ENCODE assay signal across 8 cellular contexts in genomic region chr5:150789943-150790611, GRCh38.
DNase-seq lines count a peak whose midpoint lies in the region; ATAC-seq lines count a peak whose summit lies in the region.

No MANE protein-coding gene starts in this region.

- H3K4me3 Mint-ChIP-seq in activated T-cell treated with anti-CD3 and anti-CD28 coated beads, Interleukin-2, amount 50 U/mL, for 24 hours = peak overlapping the region; percentile 74

- no peaks in the 10 kb centered on the region for H3K27me3 Mint-ChIP-seq in activated T-cell treated with anti-CD3 and anti-CD28 coated beads, Interleukin-2, amount 50 U/mL, for 24 hours

- H3K27ac Mint-ChIP-seq in activated T-cell treated with anti-CD3 and anti-CD28 coated beads, Interleukin-2, amount 50 U/mL, for 24 hours = peak overlapping the region; percentile 99

- peaks cover 30% of the 10 kb centered on the region for H3K36me3 Mint-ChIP-seq in activated T-cell treated with anti-CD3 and anti-CD28 coated beads, Interleukin-2, amount 50 U/mL, for 24 hours (ENCODE audit: low read depth)

- H3K4me3 ChIP-seq in skeletal muscle cell (ENCODE audit: low read depth, low read length) = peak overlapping the region; percentile 23

- peak; percentile 88 for DNase-seq in NOMO-1 treated with dmso at 0.1 percent for 144 hours (lab: John Stamatoyannopoulos, UW; ENCODE audit: unreplicated experiment)
- DNase-seq in activated T-cell treated with anti-CD3 and anti-CD28 coated beads, Interleukin-2, amount 50 U/mL, for 24 hours = peak; percentile 73
- peak; percentile 86 for DNase-seq in fibroblast of the conjunctiva (ENCODE audit: low read depth)
- DNase-seq in skeletal muscle cell (ENCODE audit: low read depth) = peak; percentile 99
- DNase-seq in NCI-H1694 treated with DMSO at 0.1 percent for 48 hours (lab: John Stamatoyannopoulos, UW) = no peak
- no peak for DNase-seq in NCI-H2081 treated with DMSO at 0.1 percent for 48 hours (lab: John Stamatoyannopoulos, UW)

- peak; percentile 97 for ATAC-seq in GM18502 (IDR thresholded peaks at IDR 0.05; ENCODE audit: poor library complexity, unreplicated experiment)
- peak; percentile 92 for ATAC-seq in HG02763 (IDR thresholded peaks at IDR 0.05; ENCODE audit: unreplicated experiment)

- H3K4me1 Mint-ChIP-seq in activated T-cell treated with anti-CD3 and anti-CD28 coated beads, Interleukin-2, amount 50 U/mL, for 24 hours (ENCODE audit: low read depth) = peaks cover 61% of the 10 kb centered on the region

- peaks cover 6% of the 10 kb centered on the region for H3K9me3 Mint-ChIP-seq in activated T-cell treated with anti-CD3 and anti-CD28 coated beads, Interleukin-2, amount 50 U/mL, for 24 hours

Comparison
In these comparisons a context has a peak if more than half of its experiments do, and no peak if none do; other contexts are left out.
1. DNase-seq: peak in NOMO-1 treated with dmso at 0.1 percent for 144 hours (single experiment), activated T-cell treated with anti-CD3 and anti-CD28 coated beads, Interleukin-2, amount 50 U/mL, for 24 hours (single experiment), fibroblast of the conjunctiva (single experiment) and skeletal muscle cell (single experiment); none in NCI-H1694 treated with DMSO at 0.1 percent for 48 hours (single experiment) and NCI-H2081 treated with DMSO at 0.1 percent for 48 hours (single experiment).